In the genomic region with DNA sequence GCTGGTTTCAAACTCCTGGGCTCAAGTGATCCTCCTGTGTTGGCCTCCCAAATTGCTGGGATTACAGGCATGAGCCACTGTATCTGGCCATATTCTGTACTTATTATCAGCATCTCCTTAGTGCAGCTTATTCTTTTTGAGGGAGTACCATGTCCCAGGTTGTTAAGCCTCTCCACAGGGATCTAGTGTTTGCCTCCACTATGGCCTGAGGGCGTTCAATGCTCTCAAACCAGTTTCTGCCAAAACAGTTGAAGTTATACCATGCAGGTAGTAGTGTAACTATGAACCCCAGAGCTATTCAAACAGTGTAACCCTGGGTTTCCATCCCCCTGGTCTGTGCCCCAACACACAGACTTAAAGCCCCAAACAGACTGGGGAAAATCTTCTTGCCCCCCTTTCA, we compare ENCODE assay signal across 16 cellular contexts.
DNase-seq lines count a peak whose midpoint lies in the region; ATAC-seq and TF ChIP-seq lines count a peak whose summit lies in the region.
"Had no signal": no experiment of that assay in that cellular context is flagged by ENCODE, and none has a peak within 500 bp of the region (broad histone marks: within the 10 kb centered on the region; RNA-seq: fewer than 3 reads in every experiment).

No MANE protein-coding gene starts in this region.

- H3K4me3 ChIP-seq in SU-DHL-6 (ENCODE audit: insufficient read depth, low read length, poor library complexity, severe bottlenecking), result no peak overlapping the region
- no peak overlapping the region for H3K4me3 ChIP-seq in naive thymus-derived CD4-positive, alpha-beta T cell (ENCODE audit: low read length)
- H3K4me3 ChIP-seq: K562, Peyer's patch had no signal

- no peak for ATAC-seq in stimulated activated naive CD8-positive, alpha-beta T cell treated with anti-CD3 and anti-CD28 coated beads, Interleukin-15, amount 100 ng/mL, for 72 hours
- ATAC-seq in stimulated activated naive CD8-positive, alpha-beta T cell treated with anti-CD3 and anti-CD28 coated beads, Interleukin-15, Interleukin-2, amounts not matched to agents 100 U/mL and 50 U/mL, for 24 hours, result no peak
- no peak for ATAC-seq in naive thymus-derived CD4-positive, alpha-beta T cell
- no peak for ATAC-seq in GM21723 (IDR thresholded peaks at IDR 0.05; ENCODE audit: unreplicated experiment)
- ATAC-seq: K562 had no signal

- no peaks in the 10 kb centered on the region for H3K27me3 Mint-ChIP-seq in stimulated activated naive CD8-positive, alpha-beta T cell treated with anti-CD3 and anti-CD28 coated beads, Interleukin-15, amount 100 ng/mL, for 72 hours
- no peaks in the 10 kb centered on the region for H3K27me3 Mint-ChIP-seq in naive thymus-derived CD4-positive, alpha-beta T cell

- no peak for TF ChIP-seq CTCF in SU-DHL-6 (IDR thresholded peaks at IDR 0.05; ENCODE audit: insufficient read depth, low read length, poor library complexity, severe bottlenecking)

- peaks cover 0 to 16% (median 0%) of the 10 kb centered on the region in 5 donors for H3K36me3 Mint-ChIP-seq in naive thymus-derived CD4-positive, alpha-beta T cell

- H3K9me3 ChIP-seq in SU-DHL-6 (ENCODE audit: insufficient read depth, low read length), result no peaks in the 10 kb centered on the region
- no peaks in the 10 kb centered on the region for H3K9me3 ChIP-seq in naive thymus-derived CD4-positive, alpha-beta T cell (ENCODE audit: control insufficient read depth in 2 of 3, low read length in 3 of 3)
- H3K9me3 ChIP-seq: Peyer's patch had no signal

- peaks cover 41% of the 10 kb centered on the region for H3F3A ChIP-seq in SU-DHL-6 (ENCODE audit: insufficient read depth)

- peak overlapping the region; percentile 54; the same call in 1 of the 2 replicates for H3K9ac ChIP-seq in SU-DHL-6 (ENCODE audit: low read length)

- peak overlapping the region; percentile 63 to 89 for H3K27ac Mint-ChIP-seq in stimulated activated naive CD8-positive, alpha-beta T cell treated with anti-CD3 and anti-CD28 coated beads, Interleukin-15, amount 100 ng/mL, for 72 hours
- no peak overlapping the region for H3K27ac Mint-ChIP-seq in naive thymus-derived CD4-positive, alpha-beta T cell
- H3K27ac Mint-ChIP-seq: H9 had no signal

- H4K20me1 ChIP-seq in SU-DHL-6 (ENCODE audit: low read depth, low read length), result no peaks in the 10 kb centered on the region

- no peak overlapping the region for H2AFZ ChIP-seq in SU-DHL-6 (ENCODE audit: low read depth, low read length, severe bottlenecking)

- TF ChIP-seq POLR2A in erythroblast (IDR thresholded peaks at IDR 0.05; ENCODE audit: low read length), result no peak

- peak overlapping the region; percentile 70 for H3K4me2 ChIP-seq in SU-DHL-6 (ENCODE audit: low read depth, low read length, poor library complexity, severe bottlenecking)

- peak overlapping the region; percentile 82 for H3K27ac ChIP-seq in SU-DHL-6 (ENCODE audit: low read depth, low read length)
- H3K27ac ChIP-seq in naive thymus-derived CD4-positive, alpha-beta T cell (ENCODE audit: low read depth, low read length), result peak overlapping the region; percentile 85

- intact Hi-C loops in naive thymus-derived CD4-positive, alpha-beta T cell (cut with micrococcal nuclease), result loop anchor here in 1 of 2 donors (5.0 to 10.0 kb wide), 2 partner anchors 182 to 840 kb away; no protein-coding TSS in a partner anchor

- no peaks in the 10 kb centered on the region for H3K36me3 ChIP-seq in SU-DHL-6 (ENCODE audit: low read length)
- no peaks in the 10 kb centered on the region for H3K36me3 ChIP-seq in naive thymus-derived CD4-positive, alpha-beta T cell (ENCODE audit: control insufficient read depth in 2 of 3, insufficient read depth in 3 of 3, low read length in 3 of 3)
- H3K36me3 ChIP-seq: Peyer's patch had no signal

- no peaks in the 10 kb centered on the region for H3K27me3 ChIP-seq in SU-DHL-6 (ENCODE audit: low read length)
- H3K27me3 ChIP-seq in naive thymus-derived CD4-positive, alpha-beta T cell (ENCODE audit: control insufficient read depth in 2 of 2, insufficient read depth in 2 of 2, low read length in 2 of 2), result no peaks in the 10 kb centered on the region
- H3K27me3 ChIP-seq: Peyer's patch had no signal

- peaks cover 0 to 96% of the 10 kb centered on the region in 2 donors for H3K4me1 ChIP-seq in naive thymus-derived CD4-positive, alpha-beta T cell (ENCODE audit: control insufficient read depth in 2 of 2, insufficient read depth in 2 of 2, low read length in 2 of 2)

- H3K9me3 Mint-ChIP-seq in stimulated activated naive CD8-positive, alpha-beta T cell treated with anti-CD3 and anti-CD28 coated beads, Interleukin-15, amount 100 ng/mL, for 72 hours, result no peaks in the 10 kb centered on the region
- H3K9me3 Mint-ChIP-seq in naive thymus-derived CD4-positive, alpha-beta T cell, result peaks cover 0 to 1% (median 0%) of the 10 kb centered on the region in 11 donors
- H3K9me3 Mint-ChIP-seq: H9 had no signal

- no peak for DNase-seq in stimulated activated naive CD8-positive, alpha-beta T cell treated with anti-CD3 and anti-CD28 coated beads, Interleukin-15, amount 100 ng/mL, for 72 hours
- no peak for DNase-seq in stimulated activated naive CD8-positive, alpha-beta T cell treated with anti-CD3 and anti-CD28 coated beads, Interleukin-15, Interleukin-2, amounts not matched to agents 100 U/mL and 50 U/mL, for 24 hours
- no peak for DNase-seq in naive thymus-derived CD4-positive, alpha-beta T cell
- DNase-seq in RPMI8226 (no peak), erythroblast (lab: John Stamatoyannopoulos, UW) (no peak), H4 (ENCODE audit: low spot score) (no peak)
- DNase-seq: DMS79 treated with DMSO at 0.1 percent for 48 hours, H9, NCI-H1092, NCI-H2107, NCI-H774, Peyer's patch, SHP77 treated with DMSO at 0.1 percent for 48 hours had no signal

- peaks cover 20% of the 10 kb centered on the region; the same call in 1 of the 2 replicates for H3K79me2 ChIP-seq in SU-DHL-6 (ENCODE audit: insufficient read depth, low read length)

- H3K4me3 Mint-ChIP-seq in stimulated activated naive CD8-positive, alpha-beta T cell treated with anti-CD3 and anti-CD28 coated beads, Interleukin-15, amount 100 ng/mL, for 72 hours, result peak overlapping the region in 1 of 2 donors; percentile 88
- peak overlapping the region in 2 of 10 donors; percentile 32 to 72 for H3K4me3 Mint-ChIP-seq in naive thymus-derived CD4-positive, alpha-beta T cell
- H3K4me3 Mint-ChIP-seq: H9 had no signal

- H3K4me1 Mint-ChIP-seq in stimulated activated naive CD8-positive, alpha-beta T cell treated with anti-CD3 and anti-CD28 coated beads, Interleukin-15, amount 100 ng/mL, for 72 hours, result peaks cover 45% of the 10 kb centered on the region
- H3K4me1 Mint-ChIP-seq in naive thymus-derived CD4-positive, alpha-beta T cell, result peaks cover 0 to 45% (median 45%) of the 10 kb centered on the region in 7 donors

- CTCF ChIA-PET in naive thymus-derived CD4-positive, alpha-beta T cell (lab: Charles Lee), result interaction anchor here (0.6 to 1.3 kb wide), 5 partner anchors 39 to 182 kb away, joined by 3 to 4 read pairs (median 3); no protein-coding TSS in a partner anchor

- POLR2A ChIA-PET in naive thymus-derived CD4-positive, alpha-beta T cell (lab: Charles Lee), result interaction anchor here (0.6 to 5.3 kb wide), 16 partner anchors 8 to 132 kb away, joined by 3 to 31 read pairs (median 4); a partner anchor contains a TSS

- H3K9me2 ChIP-seq in SU-DHL-6 (replicated peaks; ENCODE audit: insufficient read depth, low read length), result no peaks in the 10 kb centered on the region

Comparison
In these comparisons a context has a peak if more than half of its experiments do, and no peak if none do; other contexts are left out.
1. H3K27ac Mint-ChIP-seq: peak in stimulated activated naive CD8-positive, alpha-beta T cell treated with anti-CD3 and anti-CD28 coated beads, Interleukin-15, amount 100 ng/mL, for 72 hours (2 of 2); none in naive thymus-derived CD4-positive, alpha-beta T cell (0 of 9).